Comparison of ENCODE assay signal across 20 cellular contexts in the genomic region with DNA sequence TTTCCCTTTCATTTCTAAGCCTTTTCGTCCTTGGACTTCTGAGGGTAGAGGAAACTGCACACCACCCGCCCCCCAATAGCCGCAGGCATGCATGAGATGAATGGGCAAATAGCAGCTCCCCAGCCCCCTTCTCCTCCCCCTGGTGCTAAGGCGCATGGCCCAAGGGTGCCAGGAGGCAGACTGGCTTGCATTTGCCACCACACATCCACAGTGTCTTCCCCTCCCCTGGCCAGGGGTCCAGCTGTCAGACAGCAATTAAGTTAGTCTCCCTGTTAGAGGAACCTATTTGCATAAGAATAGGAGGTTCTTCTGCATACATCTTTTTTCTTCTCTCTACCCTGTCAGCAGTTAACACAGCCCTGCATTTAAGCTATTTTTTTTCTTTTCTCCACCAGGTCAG. TPM values are rescaled to one million over a fixed set of nuclear protein-coding genes. Genes with fewer than 3 reads are reported as not detected.
A peak's percentile ranks its signal among the peaks of the same experiment; 100 is the strongest.
DNase-seq lines count a peak whose midpoint lies in the region; ATAC-seq lines count a peak whose summit lies in the region.
"Had no signal": no experiment of that assay in that cellular context is flagged by ENCODE, and none has a peak within 500 bp of the region (broad histone marks: within the 10 kb centered on the region; RNA-seq: fewer than 3 reads in every experiment).

No MANE protein-coding gene starts in this region.

- H3K9ac ChIP-seq in HUES48 (ENCODE audit: low read depth, low read length): no peak overlapping the region

- no peak for ATAC-seq in HG03520 (IDR thresholded peaks at IDR 0.05; ENCODE audit: unreplicated experiment)
- no peak for ATAC-seq in esophagus mucosa

- no peak overlapping the region for H3K4me3 ChIP-seq in HUES48 (ENCODE audit: low read depth, low read length)
- H3K4me3 ChIP-seq: SJSA1 had no signal

- H3K27ac ChIP-seq in HUES48 (ENCODE audit: low read depth, low read length): peak overlapping the region; percentile 65
- H3K27ac ChIP-seq: RWPE1, SJSA1 had no signal

- H3K9me3 ChIP-seq in HUES48 (ENCODE audit: control insufficient read depth, insufficient read depth, low read length): peaks cover 10% of the 10 kb centered on the region
- H3K9me3 ChIP-seq: SJSA1 had no signal

- H3K27me3 ChIP-seq in HUES48 (ENCODE audit: control insufficient read depth, insufficient read depth, low read length): no peaks in the 10 kb centered on the region
- H3K27me3 ChIP-seq: SJSA1 had no signal

- H3K36me3 ChIP-seq in HUES48 (ENCODE audit: control insufficient read depth, insufficient read depth, low read length): no peaks in the 10 kb centered on the region
- H3K36me3 ChIP-seq: SJSA1 had no signal

- H3K4me1 ChIP-seq in HUES48 (ENCODE audit: control insufficient read depth, insufficient read depth, low read length): peaks cover 28% of the 10 kb centered on the region
- H3K4me1 ChIP-seq: SJSA1 had no signal

- DNase-seq in NCI-H146 (lab: John Stamatoyannopoulos, UW) (peak; percentile 13), NCI-H146 treated with DMSO at 0.1 percent for 48 hours (lab: John Stamatoyannopoulos, UW; ENCODE audit: unreplicated experiment) (no peak), astrocyte of the hippocampus (ENCODE audit: low read depth, low spot score) (peak; percentile 65), islet precursor cell (peak; percentile 47)
- no peak for DNase-seq in activated CD4-positive, alpha-beta T cell treated with anti-CD3 and anti-CD28 coated beads for 1 hour
- DNase-seq: 8988T; C1 segment of cervical spinal cord; DMS79; GDM1; HCEC 1CT; KBM-7; NCI-H1092; NCI-H1694 treated with DMSO at 0.1 percent for 48 hours; NCI-H446 treated with DMSO at 0.1 percent for 48 hours; NK-92 treated with Interleukin-12 subunit alpha and Interleukin-12 subunit beta, amount 100 ng/mL, for 24 hours had no signal

RNA-seq across cellular contexts. Expression of gene TOMM7, which starts 20.2 kb away (rescaled TPM):
- total RNA-seq in esophagus mucosa: 253 TPM

Comparison
In these comparisons a context has a peak if more than half of its experiments do, and no peak if none do; other contexts are left out.
1. DNase-seq: peak in NCI-H146 (single experiment), astrocyte of the hippocampus (single experiment) and islet precursor cell (single experiment); none in NCI-H146 treated with DMSO at 0.1 percent for 48 hours (single experiment) and activated CD4-positive, alpha-beta T cell treated with anti-CD3 and anti-CD28 coated beads for 1 hour (single experiment).